ENCODE assay signal across 8 cellular contexts in genomic region chr11:35138949-35139881, GRCh38.
DNase-seq lines count a peak whose midpoint lies in the region; ATAC-seq and TF ChIP-seq lines count a peak whose summit lies in the region.

TSS of gene CD44 (plus strand) at chr11:35139171. CDS start at chr11:35139304, 133 bp downstream.

- H3K9me3 Mint-ChIP-seq in stimulated activated effector memory CD8-positive, alpha-beta T cell treated with anti-CD3 and anti-CD28 coated beads, Interleukin-12 subunit alpha, Interleukin-12 subunit beta, amount 100 ng/mL, for 72 hours: no peaks in the 10 kb centered on the region

- peaks cover 58% of the 10 kb centered on the region for H3K4me1 Mint-ChIP-seq in stimulated activated effector memory CD8-positive, alpha-beta T cell treated with anti-CD3 and anti-CD28 coated beads, Interleukin-12 subunit alpha, Interleukin-12 subunit beta, amount 100 ng/mL, for 72 hours

- H3K36me3 ChIP-seq in HEK293 (ENCODE audit: control insufficient read depth in 2 of 2, insufficient read depth in 1 of 2, low read length in 2 of 2) (no peaks in the 10 kb centered on the region), muscle layer of colon (ENCODE audit: insufficient read depth, low read length) (no peaks in the 10 kb centered on the region)

- DNase-seq in GM04503 (ENCODE audit: low read depth): peak; percentile 62
- DNase-seq in NCI-H748 treated with DMSO at 0.1 percent for 48 hours (lab: John Stamatoyannopoulos, UW): peak; percentile 41
- DNase-seq in activated CD8-positive, alpha-beta memory T cell treated with anti-CD3 and anti-CD28 coated beads, Interleukin-2, amount 50 U/mL, for 4 hours: peak; percentile 87
- DNase-seq in epithelial cell of esophagus (ENCODE audit: low read depth): peak; percentile 83
- DNase-seq in stimulated activated effector memory CD8-positive, alpha-beta T cell treated with anti-CD3 and anti-CD28 coated beads, Interleukin-12 subunit alpha, Interleukin-12 subunit beta, amount 100 ng/mL, for 72 hours (ENCODE audit: low spot score in 2 of 2): peak; percentile 52 to 81

- H3K9me3 ChIP-seq in HEK293 (ENCODE audit: control insufficient read depth, insufficient read depth, low read depth, low read length) (no peaks in the 10 kb centered on the region), muscle layer of colon (ENCODE audit: low read length) (no peaks in the 10 kb centered on the region)

- H3K27ac Mint-ChIP-seq in stimulated activated effector memory CD8-positive, alpha-beta T cell treated with anti-CD3 and anti-CD28 coated beads, Interleukin-12 subunit alpha, Interleukin-12 subunit beta, amount 100 ng/mL, for 72 hours: peak within 1 kb of the TSS; percentile 91

- H3K9ac ChIP-seq in muscle layer of colon (ENCODE audit: low read length): peak within 1 kb of the TSS; percentile 59

- peaks cover 63% of the 10 kb centered on the region for H3K36me3 Mint-ChIP-seq in stimulated activated effector memory CD8-positive, alpha-beta T cell treated with anti-CD3 and anti-CD28 coated beads, Interleukin-12 subunit alpha, Interleukin-12 subunit beta, amount 100 ng/mL, for 72 hours

- no peaks in the 10 kb centered on the region for H3K27me3 ChIP-seq in muscle layer of colon (ENCODE audit: control insufficient read depth in 1 of 2, insufficient read depth in 2 of 2, low read length in 2 of 2)

- H3K4me3 ChIP-seq in HEK293 (ENCODE audit: low read depth, low read length): peak within 1 kb of the TSS; percentile 81
- H3K4me3 ChIP-seq in epithelial cell of esophagus (ENCODE audit: low read length): peak within 1 kb of the TSS; percentile 70
- peak within 1 kb of the TSS; percentile 86 to 89 for H3K4me3 ChIP-seq in muscle layer of colon (ENCODE audit: low read depth in 1 of 2, low read length in 2 of 2)

- POLR2A ChIA-PET in HEK293 (lab: Yijun Ruan, JAX): interaction anchor here (0.6 to 0.9 kb wide), 3 partner anchors 12 to 108 kb away, joined by 3 read pairs; no protein-coding TSS in a partner anchor

- ATAC-seq in stimulated activated effector memory CD8-positive, alpha-beta T cell treated with anti-CD3 and anti-CD28 coated beads, Interleukin-12 subunit alpha, Interleukin-12 subunit beta, amount 100 ng/mL, for 72 hours: peak; percentile 89
- no peak for ATAC-seq in GM21360 (IDR thresholded peaks at IDR 0.05; ENCODE audit: unreplicated experiment)

- CTCF ChIA-PET in HEK293 (lab: Yijun Ruan, JAX): interaction anchor here (1.2 kb wide), 1 partner anchor 24 kb away, joined by 5 read pairs; no protein-coding TSS in a partner anchor

- H3K4me1 ChIP-seq in HEK293 (ENCODE audit: control insufficient read depth, insufficient read depth, low read length) (no peaks in the 10 kb centered on the region), muscle layer of colon (ENCODE audit: insufficient read depth, low read length) (peaks cover 39% of the 10 kb centered on the region)

- H3K4me3 Mint-ChIP-seq in stimulated activated effector memory CD8-positive, alpha-beta T cell treated with anti-CD3 and anti-CD28 coated beads, Interleukin-12 subunit alpha, Interleukin-12 subunit beta, amount 100 ng/mL, for 72 hours: peak within 1 kb of the TSS; percentile 82

- TF ChIP-seq CTCF in HEK293 (tag by site-specific recombination; IDR thresholded peaks at IDR 0.05) (no peak), epithelial cell of esophagus (IDR thresholded peaks at IDR 0.05; ENCODE audit: insufficient read depth, low read depth, low read length, missing control alignments) (no peak)

- H3K27ac ChIP-seq in HEK293 (ENCODE audit: extremely low read depth, low read depth, low read length): no peak within 1 kb of the TSS; the same call in 1 of the 2 replicates
- peak within 1 kb of the TSS; percentile 99 for H3K27ac ChIP-seq in muscle layer of colon (ENCODE audit: low read depth, low read length)

TF ChIP-seq in HEK293, 187 proteins besides CTCF, POLR2A, EP300 and RAD21 (continues in another document):
- TF ChIP-seq ZNF391 (tag by site-specific recombination; IDR thresholded peaks at IDR 0.05; ENCODE audit: borderline replicate concordance, low read depth): no peak
- peak; percentile 99 for TF ChIP-seq ZNF449 (tag by site-specific recombination; IDR thresholded peaks at IDR 0.05)
- TF ChIP-seq ZNF843 (tag by site-specific recombination; IDR thresholded peaks at IDR 0.05): no peak
- TF ChIP-seq HOXD13 (CRISPR knock-in tag; IDR thresholded peaks at IDR 0.05; ENCODE audit: borderline replicate concordance): no peak
- TF ChIP-seq ZNF596 (tag by site-specific recombination; IDR thresholded peaks at IDR 0.05): no peak
- no peak for TF ChIP-seq ZNF558 (tag by site-specific recombination; IDR thresholded peaks at IDR 0.05)
- TF ChIP-seq EGR2 (tag by site-specific recombination; IDR thresholded peaks at IDR 0.05; ENCODE audit: low read depth): no peak
- TF ChIP-seq SP2 (tag by site-specific recombination; IDR thresholded peaks at IDR 0.05): peak; percentile 49
- TF ChIP-seq ZNF37A (tag by site-specific recombination; IDR thresholded peaks at IDR 0.05): no peak
- TF ChIP-seq ZNF398 (tag by site-specific recombination; IDR thresholded peaks at IDR 0.05): peak; percentile 18; the same call in 1 of the 2 replicates
- TF ChIP-seq ZNF692 (tag by site-specific recombination; IDR thresholded peaks at IDR 0.05): peak; percentile 72
- TF ChIP-seq ZNF26 (tag by site-specific recombination; IDR thresholded peaks at IDR 0.05): no peak
- no peak for TF ChIP-seq ZNF311 (tag by site-specific recombination; IDR thresholded peaks at IDR 0.05; ENCODE audit: borderline replicate concordance)
- no peak for TF ChIP-seq ZFP37 (tag by site-specific recombination; IDR thresholded peaks at IDR 0.05)
- TF ChIP-seq ZNF211 (tag by site-specific recombination; IDR thresholded peaks at IDR 0.05; ENCODE audit: low read depth): no peak
- peak; percentile 32; the same call in 1 of the 2 replicates for TF ChIP-seq ZNF777 (tag by site-specific recombination; IDR thresholded peaks at IDR 0.05; ENCODE audit: borderline replicate concordance)
- 0 out of 2 replicates have a peak, but pooled peaks have one; percentile 31 for TF ChIP-seq ZFP69B (tag by site-specific recombination; IDR thresholded peaks at IDR 0.05)
- TF ChIP-seq ZBTB20 (tag by site-specific recombination; IDR thresholded peaks at IDR 0.05): peak; percentile 70
- TF ChIP-seq ZNF302 (tag by site-specific recombination; IDR thresholded peaks at IDR 0.05; ENCODE audit: low read depth): no peak
